9 cellular contexts compared by ENCODE assay signal in the genomic region with DNA sequence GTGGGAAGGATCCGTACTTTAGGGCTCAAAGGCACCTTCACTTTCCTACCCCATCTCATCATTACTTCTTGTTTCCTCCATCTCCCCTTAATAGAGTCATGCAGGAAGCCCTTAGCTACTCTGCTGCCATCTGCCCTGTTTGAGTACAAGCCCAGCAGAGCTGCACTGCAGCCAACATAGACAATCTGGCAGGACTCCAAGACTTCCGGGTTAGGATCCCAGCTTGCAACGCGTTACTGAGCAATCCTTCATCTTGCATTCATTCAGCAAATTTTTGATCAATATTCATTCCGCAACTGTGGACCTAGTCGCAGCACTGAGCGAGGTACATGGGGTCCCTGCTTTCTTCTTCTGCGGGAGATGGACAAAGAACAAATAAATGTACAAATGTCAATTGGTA.
DNase-seq lines count a peak whose midpoint lies in the region; ATAC-seq, FAIRE-seq and TF ChIP-seq lines count a peak whose summit lies in the region.
"Had no signal": no experiment of that assay in that cellular context is flagged by ENCODE, and none has a peak within 500 bp of the region (broad histone marks: within the 10 kb centered on the region; RNA-seq: fewer than 3 reads in every experiment).

No MANE protein-coding gene starts in this region.

- TF ChIP-seq CTCF in fibroblast of pulmonary artery (IDR thresholded peaks at IDR 0.05; ENCODE audit: low read length, missing control alignments): no peak

- ATAC-seq in GM21447 (IDR thresholded peaks at IDR 0.05; ENCODE audit: unreplicated experiment): no peak
- ATAC-seq: GM12878 had no signal

- FAIRE-seq in RCC 7860 (lab: Jason Lieb, UNC): no peak
- FAIRE-seq: GM12878 had no signal

- no peak overlapping the region for H3K4me3 ChIP-seq in fibroblast of pulmonary artery (replicated peaks; ENCODE audit: low read depth, low read length)
- H3K4me3 ChIP-seq: GM12878 had no signal

- peak; percentile 14 for DNase-seq in NCI-H2227 (lab: John Stamatoyannopoulos, UW; ENCODE audit: unreplicated experiment)
- DNase-seq in NCI-H2227 treated with DMSO at 0.1 percent for 48 hours (lab: John Stamatoyannopoulos, UW): no peak
- DNase-seq in NCI-H69 (lab: John Stamatoyannopoulos, UW): peak; percentile 85
- DNase-seq in fibroblast of pulmonary artery (ENCODE audit: low read depth): peak; percentile 70
- peak; percentile 68 for DNase-seq in superior temporal gyrus (ENCODE audit: extremely low spot score)
- DNase-seq in DMS114 treated with DMSO at 0.1 percent for 48 hours (lab: John Stamatoyannopoulos, UW; ENCODE audit: unreplicated experiment): no peak
- DNase-seq in RCC 7860 (ENCODE audit: low spot score): no peak

Comparison
In these comparisons a context has a peak if more than half of its experiments do, and no peak if none do; other contexts are left out.
1. DNase-seq: peak in NCI-H2227 (single experiment), NCI-H69 (single experiment), fibroblast of pulmonary artery (single experiment) and superior temporal gyrus (single experiment); none in NCI-H2227 treated with DMSO at 0.1 percent for 48 hours (single experiment), DMS114 treated with DMSO at 0.1 percent for 48 hours (single experiment) and RCC 7860 (single experiment).